In the genomic region with DNA sequence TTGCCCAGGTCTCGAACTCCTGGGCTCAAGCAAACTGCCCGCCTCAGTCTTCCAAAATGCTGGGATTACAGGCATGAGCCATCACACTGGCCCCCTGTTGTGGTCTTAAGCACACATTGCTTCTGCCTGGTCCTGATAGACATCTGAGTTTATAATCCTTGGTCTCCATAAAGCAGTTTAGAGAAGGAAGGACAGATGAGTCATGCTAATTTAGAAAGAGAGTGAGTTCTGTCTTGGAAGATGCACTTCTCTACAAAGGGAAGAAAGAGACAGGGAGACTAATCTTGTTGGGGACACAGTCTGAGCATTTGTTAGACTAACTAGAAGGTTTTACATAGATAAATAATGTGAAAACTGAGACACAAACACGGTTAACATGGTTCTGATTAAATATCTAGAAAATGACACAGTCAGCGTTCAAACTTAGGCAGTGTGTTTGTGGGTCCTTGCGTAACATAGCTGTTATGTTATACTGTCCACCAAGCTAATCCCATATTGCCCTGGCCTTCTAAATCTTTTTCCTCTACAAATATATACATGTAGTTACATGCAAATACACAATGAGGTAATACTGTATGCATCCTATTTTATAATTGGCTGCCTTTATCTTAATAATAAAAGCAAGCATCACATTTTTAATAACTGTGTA, we compare ENCODE assay signal across 18 cellular contexts. TPM values are rescaled to one million over a fixed set of nuclear protein-coding genes. Genes with fewer than 3 reads are reported as not detected.
A peak's percentile ranks its signal among the peaks of the same experiment; 100 is the strongest.
DNase-seq lines count a peak whose midpoint lies in the region; ATAC-seq, FAIRE-seq and TF ChIP-seq lines count a peak whose summit lies in the region.
"Had no signal": no experiment of that assay in that cellular context is flagged by ENCODE, and none has a peak within 500 bp of the region (broad histone marks: within the 10 kb centered on the region; RNA-seq: fewer than 3 reads in every experiment).

No MANE protein-coding gene starts in this region.

- H3K9me3 Mint-ChIP-seq in natural killer cell = no peaks in the 10 kb centered on the region
- H3K9me3 Mint-ChIP-seq: activated naive CD8-positive, alpha-beta T cell treated with anti-CD3 and anti-CD28 coated beads, Interleukin-2, amount 10 ng/mL, durations not matched to agents 7 days and 5 days; CD4-positive, alpha-beta T cell; central memory CD8-positive, alpha-beta T cell had no signal

- intact Hi-C loops in gastrocnemius medialis (cut with DNase I; ENCODE audit: low total_unique reads) = no loop called here
- intact Hi-C loops in pancreas (cut with DNase I) = no loop called here
- intact Hi-C loops in natural killer cell (cut with micrococcal nuclease) = no loop called here

- DNase-seq in HT1080 (ENCODE audit: low read depth) (peak; percentile 80), RPMI7951 (ENCODE audit: low read depth) (peak; percentile 66), fibroblast of gingiva (ENCODE audit: low read depth) (peak; percentile 39), gastrocnemius medialis (no peak), pancreas (no peak), iPS-NIHi7 (ENCODE audit: extremely low spot score) (no peak), natural killer cell (no peak)
- DNase-seq: activated naive CD8-positive, alpha-beta T cell treated with anti-CD3 and anti-CD28 coated beads, Interleukin-2, amount 10 ng/mL, durations not matched to agents 7 days and 5 days; activated T-cell treated with anti-CD3 and anti-CD28 coated beads, Interleukin-2, amount 50 U/mL, for 1 hour; CD4-positive, alpha-beta T cell; EL; lower lobe of right lung; MM.1S; NCI-H2171; SHP77 had no signal

- TF ChIP-seq POLR2A in gastrocnemius medialis (IDR thresholded peaks at IDR 0.05) = no peak

- in situ Hi-C loops in gastrocnemius medialis (cut with MboI; ENCODE audit: low sequenced_read_pairs in 4 of 4) = no loop called here

- 88 to 90% methylated on average over 5 of the region's 5 CpGs for WGBS in pancreas, 2 donors

- no peak overlapping the region for H3K27ac Mint-ChIP-seq in natural killer cell
- H3K27ac Mint-ChIP-seq: activated naive CD8-positive, alpha-beta T cell treated with anti-CD3 and anti-CD28 coated beads, Interleukin-2, amount 10 ng/mL, durations not matched to agents 7 days and 5 days; CD4-positive, alpha-beta T cell had no signal

- no peak overlapping the region for H3K4me3 ChIP-seq in gastrocnemius medialis
- H3K4me3 ChIP-seq in pancreas = no peak overlapping the region
- H3K4me3 ChIP-seq: lower lobe of right lung had no signal

- H3K4me3 Mint-ChIP-seq in natural killer cell = no peak overlapping the region
- H3K4me3 Mint-ChIP-seq: activated naive CD8-positive, alpha-beta T cell treated with anti-CD3 and anti-CD28 coated beads, Interleukin-2, amount 10 ng/mL, durations not matched to agents 7 days and 5 days; CD4-positive, alpha-beta T cell; central memory CD8-positive, alpha-beta T cell; neural crest cell had no signal

- ATAC-seq in gastrocnemius medialis (no peak), pancreas (no peak), natural killer cell (no peak)
- ATAC-seq: lower lobe of right lung, sciatic nerve had no signal

- no peaks in the 10 kb centered on the region for H3K27me3 ChIP-seq in gastrocnemius medialis
- no peaks in the 10 kb centered on the region for H3K27me3 ChIP-seq in pancreas

- H3K27me3 Mint-ChIP-seq in natural killer cell (ENCODE audit: low read depth in 2 of 2) = peaks cover 44 to 68% of the 10 kb centered on the region in 2 donors

- peaks cover 39 to 45% of the 10 kb centered on the region in 2 donors for H3K4me1 ChIP-seq in gastrocnemius medialis
- no peaks in the 10 kb centered on the region for H3K4me1 ChIP-seq in pancreas

- FAIRE-seq in pancreas (lab: Jason Lieb, UNC) = no peak

- no peaks in the 10 kb centered on the region for H3K36me3 Mint-ChIP-seq in natural killer cell
- H3K36me3 Mint-ChIP-seq: activated naive CD8-positive, alpha-beta T cell treated with anti-CD3 and anti-CD28 coated beads, Interleukin-2, amount 10 ng/mL, durations not matched to agents 7 days and 5 days had no signal

- TF ChIP-seq CTCF in gastrocnemius medialis (IDR thresholded peaks at IDR 0.05 in 4 of 5, conservative IDR thresholded peaks at IDR 0.05 in 1 of 5) (no peak), pancreas (IDR thresholded peaks at IDR 0.05) (no peak), natural killer cell (IDR thresholded peaks at IDR 0.05) (no peak)

- no peaks in the 10 kb centered on the region for H3K9me3 ChIP-seq in gastrocnemius medialis
- H3K9me3 ChIP-seq in pancreas = no peaks in the 10 kb centered on the region
- H3K9me3 ChIP-seq: lower lobe of right lung had no signal

- H3K27ac ChIP-seq in gastrocnemius medialis (peak overlapping the region; percentile 12 to 68 (median 45)), pancreas (no peak overlapping the region)
- H3K27ac ChIP-seq: lower lobe of right lung had no signal

- H3K36me3 ChIP-seq in gastrocnemius medialis (no peaks in the 10 kb centered on the region), pancreas (no peaks in the 10 kb centered on the region)
- H3K36me3 ChIP-seq: lower lobe of right lung had no signal

- no peaks in the 10 kb centered on the region for H3K4me1 Mint-ChIP-seq in natural killer cell
- H3K4me1 Mint-ChIP-seq: central memory CD8-positive, alpha-beta T cell had no signal

RNA-seq across cellular contexts. Expression of a gene that starts 31.0 kb away (rescaled TPM):
- total RNA-seq in HT1080 (2014; rRNA removed; shearing (Covaris generic)) = 10.0 and 16.3 TPM in 2 replicates
- polyA plus RNA-seq in HT1080 (2015; cell fraction: cytosol; rRNA removed) = 8.8 and 10.6 TPM in 2 replicates
- 29.2 and 29.6 TPM in 2 replicates for polyA plus RNA-seq in HT1080 (2015; cell fraction: nucleus; rRNA removed)
- 8.6 and 10.1 TPM in 2 replicates for total RNA-seq in RPMI7951 (2014; rRNA removed; shearing (Covaris generic))
- total RNA-seq in gastrocnemius medialis (10 to 100 TPM; 26.4 to 48.0 (median 42.2) TPM), pancreas (10 to 100 TPM in 2 of 6 donors, 1 to 10 TPM in 4; 5.1 to 12.2 (median 9.6) TPM), natural killer cell (1 to 10 TPM in 2 of 3 donors, under 1 TPM in 1; 0.70 to 1.6 (median 1.4) TPM)
- 1 to 10 TPM; 2.9 to 4.9 TPM for polyA plus RNA-seq in pancreas

Comparison
In these comparisons a context has a peak if more than half of its experiments do, and no peak if none do; other contexts are left out.
1. DNase-seq: peak in HT1080 (single experiment), RPMI7951 (single experiment) and fibroblast of gingiva (single experiment); none in gastrocnemius medialis (0 of 2), pancreas (0 of 6), iPS-NIHi7 (single experiment) and natural killer cell (single experiment).
2. H3K27ac ChIP-seq: peak in gastrocnemius medialis (4 of 4); none in pancreas (0 of 4).